16 cellular contexts compared by ENCODE assay signal in genomic region chr20:47246061-47246460, GRCh38.
"Had no signal": no experiment of that assay in that cellular context is flagged by ENCODE, and none has a peak within 500 bp of the region (broad histone marks: within the 10 kb centered on the region; RNA-seq: fewer than 3 reads in every experiment).

No MANE protein-coding gene starts in this region.

- ATAC-seq: body of pancreas, gastroesophageal sphincter, natural killer cell had no signal

- H3K4me3 Mint-ChIP-seq: activated naive CD8-positive, alpha-beta T cell treated with anti-CD3 and anti-CD28 coated beads, Interleukin-2, amount 10 ng/mL, durations not matched to agents 7 days and 5 days; activated T-helper 1 cell treated with anti-CD3 and anti-CD28 coated beads, Interleukin-12 subunit alpha, Interleukin-12 subunit beta, Interleukin-2, Interleukin-4 antibody, amounts not matched to agents 30 ng/mL and 10 ng/mL and 1 ng/mL, durations not matched to agents 14 hours and 24 hours and 36 hours; immature natural killer cell; natural killer cell had no signal

- DNase-seq: activated CD4-positive, alpha-beta T cell treated with anti-CD3 and anti-CD28 coated beads, Interleukin-2, amount 50 U/mL, for 4 hours; activated naive CD4-positive, alpha-beta T cell; activated naive CD8-positive, alpha-beta T cell treated with anti-CD3 and anti-CD28 coated beads, Interleukin-2, amount 10 ng/mL, durations not matched to agents 7 days and 5 days; body of pancreas; central memory CD4-positive, alpha-beta T cell; colonic mucosa; immature natural killer cell; mesendoderm; natural killer cell; spleen; stimulated activated CD4-positive, alpha-beta T cell treated with anti-CD3 and anti-CD28 coated beads, Interleukin-4, amount 100 ng/mL, for 4 hours; stimulated activated naive CD4-positive, alpha-beta T cell had no signal

- H3K4me1 ChIP-seq: colonic mucosa had no signal

- H3K9me3 ChIP-seq: body of pancreas, colonic mucosa, esophagus muscularis mucosa, gastroesophageal sphincter, neutrophil, spleen had no signal

- H3K27me3 Mint-ChIP-seq: activated naive CD8-positive, alpha-beta T cell treated with anti-CD3 and anti-CD28 coated beads, Interleukin-2, amount 10 ng/mL, durations not matched to agents 7 days and 5 days had no signal

- H3K4me3 ChIP-seq: body of pancreas, colonic mucosa, esophagus muscularis mucosa, gastroesophageal sphincter, spleen had no signal

- H3K27me3 ChIP-seq: body of pancreas, colonic mucosa, esophagus muscularis mucosa, gastroesophageal sphincter, neutrophil, spleen had no signal

- H3K9me3 Mint-ChIP-seq: activated naive CD8-positive, alpha-beta T cell treated with anti-CD3 and anti-CD28 coated beads, Interleukin-2, amount 10 ng/mL, durations not matched to agents 7 days and 5 days; activated T-helper 1 cell treated with anti-CD3 and anti-CD28 coated beads, Interleukin-12 subunit alpha, Interleukin-12 subunit beta, Interleukin-2, Interleukin-4 antibody, amounts not matched to agents 30 ng/mL and 10 ng/mL and 1 ng/mL, durations not matched to agents 14 hours and 24 hours and 36 hours; immature natural killer cell; natural killer cell had no signal

- H3K27ac Mint-ChIP-seq: activated naive CD8-positive, alpha-beta T cell treated with anti-CD3 and anti-CD28 coated beads, Interleukin-2, amount 10 ng/mL, durations not matched to agents 7 days and 5 days; activated T-helper 1 cell treated with anti-CD3 and anti-CD28 coated beads, Interleukin-12 subunit alpha, Interleukin-12 subunit beta, Interleukin-2, Interleukin-4 antibody, amounts not matched to agents 30 ng/mL and 10 ng/mL and 1 ng/mL, durations not matched to agents 14 hours and 24 hours and 36 hours had no signal

- H3K27ac ChIP-seq: body of pancreas, colonic mucosa, esophagus muscularis mucosa, gastroesophageal sphincter, neutrophil had no signal
